8 cellular contexts compared by ENCODE assay signal in genomic region chr9:131676431-131676972, GRCh38.
DNase-seq lines count a peak whose midpoint lies in the region; ATAC-seq and TF ChIP-seq lines count a peak whose summit lies in the region.

No MANE protein-coding gene starts in this region.

- no peak for TF ChIP-seq POLR2A in body of pancreas (IDR thresholded peaks at IDR 0.05)

- H3K36me3 ChIP-seq in KOPT-K1 (ENCODE audit: insufficient read depth, low read length) (no peaks in the 10 kb centered on the region), body of pancreas (replicated peaks in 1 of 2; ENCODE audit: insufficient read depth in 1 of 2, low read depth in 2 of 2) (no peaks in the 10 kb centered on the region)

- no peaks in the 10 kb centered on the region for H3K27me3 ChIP-seq in body of pancreas

- WGBS in body of pancreas, 2 donors: 68 to 84% methylated on average over 5 to 6 of the region's 6 CpGs

- no peaks in the 10 kb centered on the region for H3K36me3 Mint-ChIP-seq in natural killer cell treated with Interleukin-12 subunit alpha and Interleukin-12 subunit beta and Interleukin-15 and Interleukin-18, amount 100 ng/mL, for 72 hours

- H3K4me1 Mint-ChIP-seq in natural killer cell treated with Interleukin-12 subunit alpha and Interleukin-12 subunit beta and Interleukin-15 and Interleukin-18, amount 100 ng/mL, for 72 hours (ENCODE audit: low read depth in 2 of 2): peaks cover 71 to 75% of the 10 kb centered on the region in 2 donors

- DNase-seq in body of pancreas: no peak
- no peak for DNase-seq in natural killer cell treated with Interleukin-12 subunit alpha and Interleukin-12 subunit beta and Interleukin-15 and Interleukin-18, amount 100 ng/mL, for 72 hours (ENCODE audit: low spot score)
- no peak for DNase-seq in inferior parietal cortex (ENCODE audit: extremely low spot score)
- no peak for DNase-seq in SKM-1 (lab: John Stamatoyannopoulos, UW; ENCODE audit: unreplicated experiment)
- no peak for DNase-seq in NCI-H1436 (lab: John Stamatoyannopoulos, UW)

- intact Hi-C loops in body of pancreas (cut with DNase I): no loop called here

- H3K4me1 ChIP-seq in body of pancreas: peaks cover 39% of the 10 kb centered on the region

- no peaks in the 10 kb centered on the region for H3K9me3 Mint-ChIP-seq in natural killer cell treated with Interleukin-12 subunit alpha and Interleukin-12 subunit beta and Interleukin-15 and Interleukin-18, amount 100 ng/mL, for 72 hours

- H3K9me3 ChIP-seq in KOPT-K1 (ENCODE audit: insufficient read depth, low read length, poor library complexity, severe bottlenecking) (no peaks in the 10 kb centered on the region), body of pancreas (no peaks in the 10 kb centered on the region)

- H3K4me3 ChIP-seq in GM08714 (ENCODE audit: low read length) (peak overlapping the region; percentile 66; the same call in 1 of the 2 replicates), body of pancreas (no peak overlapping the region)

- TF ChIP-seq CTCF in body of pancreas (IDR thresholded peaks at IDR 0.05): no peak

- H3K27ac ChIP-seq in KOPT-K1 (ENCODE audit: low read depth, low read length, poor library complexity, severe bottlenecking) (peak overlapping the region; percentile 37), body of pancreas (peak overlapping the region; percentile 12 to 72 (median 62))

- H3K27me3 Mint-ChIP-seq in natural killer cell treated with Interleukin-12 subunit alpha and Interleukin-12 subunit beta and Interleukin-15 and Interleukin-18, amount 100 ng/mL, for 72 hours: no peaks in the 10 kb centered on the region

- peak overlapping the region; percentile 81 for H3K4me3 Mint-ChIP-seq in natural killer cell treated with Interleukin-12 subunit alpha and Interleukin-12 subunit beta and Interleukin-15 and Interleukin-18, amount 100 ng/mL, for 72 hours

- peak overlapping the region; percentile 94 to 95 for H3K27ac Mint-ChIP-seq in natural killer cell treated with Interleukin-12 subunit alpha and Interleukin-12 subunit beta and Interleukin-15 and Interleukin-18, amount 100 ng/mL, for 72 hours

- no peak for ATAC-seq in body of pancreas
- ATAC-seq in natural killer cell treated with Interleukin-12 subunit alpha and Interleukin-12 subunit beta and Interleukin-15 and Interleukin-18, amount 100 ng/mL, for 72 hours: peak in 1 of 2 donors; percentile 47
- no peak for ATAC-seq in HG03045 (IDR thresholded peaks at IDR 0.05; ENCODE audit: unreplicated experiment)
